ENCODE assay signal across 2 cellular contexts in genomic region chr2:98874186-98874689, GRCh38.
TF ChIP-seq lines count a peak whose summit lies in the region.

No MANE protein-coding gene starts in this region.

TF ChIP-seq in GM12878, 131 proteins besides CTCF, POLR2A, EP300 and RAD21:
- TF ChIP-seq NRF1 (conservative IDR thresholded peaks at IDR 0.05; ENCODE audit: low read depth, low read length) (no peak), RUNX3 (IDR thresholded peaks at IDR 0.05; ENCODE audit: low read length) (peak; percentile 36; the same call in 1 of the 2 replicates)

TF ChIP-seq in neural cell, 6 proteins besides CTCF, POLR2A, EP300 and RAD21:
- TF ChIP-seq POLR2AphosphoS5 (IDR thresholded peaks at IDR 0.05) = no peak
- no peak for TF ChIP-seq SMC3 (conservative IDR thresholded peaks at IDR 0.05; ENCODE audit: poor library complexity)
- no peak for TF ChIP-seq REST (IDR thresholded peaks at IDR 0.05; ENCODE audit: borderline replicate concordance)
- no peak for TF ChIP-seq TAF1 (IDR thresholded peaks at IDR 0.05; ENCODE audit: low read depth)
- TF ChIP-seq MXI1 (conservative IDR thresholded peaks at IDR 0.05; ENCODE audit: poor library complexity, severe bottlenecking) = no peak
- TF ChIP-seq EZH2 (IDR thresholded peaks at IDR 0.05; ENCODE audit: borderline replicate concordance, insufficient read depth, low read length, poor library complexity, severe bottlenecking) = no peak
